ENCODE assay signal across 19 cellular contexts in the genomic region with DNA sequence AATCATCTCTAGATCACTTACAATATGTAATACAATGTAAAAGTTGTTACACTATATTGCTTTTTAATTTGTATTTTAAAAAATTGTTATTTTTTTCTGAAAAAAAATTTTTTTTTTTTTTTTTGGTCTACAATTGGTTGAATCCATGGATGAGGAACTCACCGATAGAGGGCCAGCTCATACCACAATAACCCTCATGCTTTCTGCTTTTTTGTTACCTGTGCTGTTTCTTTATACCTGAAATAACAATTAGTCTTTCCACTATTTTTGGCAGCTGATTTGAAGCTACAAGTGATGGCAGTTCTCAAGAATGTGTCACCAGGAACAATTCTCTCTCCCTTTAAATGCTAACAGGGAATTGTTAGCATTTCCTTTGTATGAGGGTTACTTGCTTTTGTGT. TPM values are rescaled to one million over a fixed set of nuclear protein-coding genes. Genes with fewer than 3 reads are reported as not detected.
DNase-seq lines count a peak whose midpoint lies in the region; ATAC-seq, FAIRE-seq and TF ChIP-seq lines count a peak whose summit lies in the region.
"Had no signal": no experiment of that assay in that cellular context is flagged by ENCODE, and none has a peak within 500 bp of the region (broad histone marks: within the 10 kb centered on the region; RNA-seq: fewer than 3 reads in every experiment).

No MANE protein-coding gene starts in this region.

- WGBS in H9 (ENCODE audit: extremely low coverage, insufficient read length, low lambda C conversion rate), result no CpG with 5 or more reads among the region's 1 CpG
- WGBS in smooth muscle cell (ENCODE audit: low lambda C conversion rate), result 61% methylated on average over 1 of the region's 1 CpG

- no peak overlapping the region for H3T11ph ChIP-seq in H9 (ENCODE audit: low read length)

- intact Hi-C loops in lower lobe of right lung (cut with DNase I), result no loop called here

- H4K8ac ChIP-seq in H9 (replicated peaks; ENCODE audit: insufficient read length, low read depth, low read length), result no peak overlapping the region

- H3K4ac ChIP-seq in H9 (ENCODE audit: low read depth, low read length), result no peak overlapping the region

- H3K14ac ChIP-seq in H9 (ENCODE audit: insufficient read depth, low read length), result no peak overlapping the region

- ATAC-seq in foreskin keratinocyte, result no peak
- ATAC-seq in lower lobe of right lung, result no peak
- ATAC-seq: naive thymus-derived CD4-positive, alpha-beta T cell had no signal

- H4K91ac ChIP-seq in H9 (ENCODE audit: insufficient read length, low read depth, low read length), result no peak overlapping the region

- no peak overlapping the region for H3K56ac ChIP-seq in H9 (ENCODE audit: insufficient read length, low read depth, low read length)

- H3K36me3 ChIP-seq in smooth muscle cell (ENCODE audit: low read depth), result no peaks in the 10 kb centered on the region
- no peaks in the 10 kb centered on the region for H3K36me3 ChIP-seq in lower lobe of right lung
- H3K36me3 ChIP-seq: suprapubic skin had no signal

- H2BK15ac ChIP-seq in H9 (ENCODE audit: low read depth, low read length), result no peak overlapping the region

- H2BK5ac ChIP-seq in H9 (ENCODE audit: insufficient read length, low read length), result no peak overlapping the region

- no peak overlapping the region for H3K4me3 Mint-ChIP-seq in H9
- H3K4me3 Mint-ChIP-seq: activated naive CD8-positive, alpha-beta T cell; brain; immature natural killer cell had no signal

- TF ChIP-seq CTCF in H9 (conservative IDR thresholded peaks at IDR 0.05), result peak; percentile 57; the same call in 2 of the 3 replicates
- peak; percentile 30 for TF ChIP-seq CTCF in foreskin keratinocyte (conservative IDR thresholded peaks at IDR 0.05)
- peak; percentile 18 for TF ChIP-seq CTCF in smooth muscle cell (IDR thresholded peaks at IDR 0.05; ENCODE audit: borderline replicate concordance, insufficient read depth, poor library complexity, severe bottlenecking)
- TF ChIP-seq CTCF in lower lobe of right lung (IDR thresholded peaks at IDR 0.05), result no peak

- DNase-seq in H9 (no peak), foreskin keratinocyte (no peak), smooth muscle cell (lab: John Stamatoyannopoulos, UW; ENCODE audit: unreplicated experiment) (no peak), lower lobe of right lung (no peak), SIG-M5 (lab: John Stamatoyannopoulos, UW) (no peak), NK-92 (lab: John Stamatoyannopoulos, UW; ENCODE audit: unreplicated experiment) (no peak), glomerular visceral epithelial cell (ENCODE audit: extremely low spot score) (no peak)
- DNase-seq: activated CD8-positive, alpha-beta memory T cell treated with anti-CD3 and anti-CD28 coated beads for 24 hours; erythroblast; immature natural killer cell; naive thymus-derived CD4-positive, alpha-beta T cell; NCI-H187 treated with DMSO at 0.1 percent for 48 hours; NCI-H446 treated with DMSO at 0.1 percent for 48 hours; SHP77 treated with DMSO at 0.1 percent for 48 hours had no signal

- H2AFZ ChIP-seq in H9 (ENCODE audit: low read length) (no peak overlapping the region), smooth muscle cell (ENCODE audit: low read depth) (no peak overlapping the region)

- H3K27ac Mint-ChIP-seq in H9, result no peak overlapping the region
- H3K27ac Mint-ChIP-seq: activated naive CD8-positive, alpha-beta T cell; brain; immature natural killer cell; naive thymus-derived CD4-positive, alpha-beta T cell had no signal

- H3K4me1 ChIP-seq in H9 (ENCODE audit: insufficient read depth, low read length), result peaks cover 7% of the 10 kb centered on the region
- peaks cover 17% of the 10 kb centered on the region for H3K4me1 ChIP-seq in foreskin keratinocyte
- no peaks in the 10 kb centered on the region for H3K4me1 ChIP-seq in smooth muscle cell (ENCODE audit: low read depth)
- peaks cover 30% of the 10 kb centered on the region for H3K4me1 ChIP-seq in lower lobe of right lung

- H2AK5ac ChIP-seq in H9 (ENCODE audit: insufficient read length, low read length), result no peak overlapping the region

- H3K4me3 ChIP-seq in smooth muscle cell, result no peak overlapping the region
- H3K4me3 ChIP-seq in lower lobe of right lung, result no peak overlapping the region
- H3K4me3 ChIP-seq: lung, suprapubic skin had no signal

- no peaks in the 10 kb centered on the region for H3F3A ChIP-seq in smooth muscle cell (ENCODE audit: low read depth)

- no peaks in the 10 kb centered on the region for H3K27me3 ChIP-seq in H9 (ENCODE audit: insufficient read depth, low read length)
- H3K27me3 ChIP-seq in foreskin keratinocyte, result no peaks in the 10 kb centered on the region
- H3K27me3 ChIP-seq in smooth muscle cell (ENCODE audit: low read depth), result no peaks in the 10 kb centered on the region
- H3K27me3 ChIP-seq in lower lobe of right lung (ENCODE audit: low read depth), result no peaks in the 10 kb centered on the region
- H3K27me3 ChIP-seq: suprapubic skin had no signal

- H3K27ac ChIP-seq in H9 (ENCODE audit: insufficient read length, low read depth, low read length), result no peak overlapping the region
- no peak overlapping the region for H3K27ac ChIP-seq in foreskin keratinocyte
- H3K27ac ChIP-seq in smooth muscle cell (ENCODE audit: low read depth), result no peak overlapping the region
- no peak overlapping the region for H3K27ac ChIP-seq in lower lobe of right lung
- H3K27ac ChIP-seq: suprapubic skin had no signal

- H3K9ac ChIP-seq in H9 (ENCODE audit: extremely low read depth, insufficient read length, low read length), result no peak overlapping the region
- H3K9ac ChIP-seq in smooth muscle cell (ENCODE audit: low read depth), result no peak overlapping the region

- H3K79me2 ChIP-seq in H9 (ENCODE audit: insufficient read depth, low read length) (peaks cover 27% of the 10 kb centered on the region; the same call in 1 of the 2 replicates), smooth muscle cell (ENCODE audit: low read depth) (peaks cover 99% of the 10 kb centered on the region)

- H4K5ac ChIP-seq in H9 (ENCODE audit: insufficient read length, low read depth, low read length), result no peak overlapping the region

- H3K23ac ChIP-seq in H9 (ENCODE audit: insufficient read length, low read depth, low read length), result no peak overlapping the region

- no peak overlapping the region for H2BK20ac ChIP-seq in H9 (ENCODE audit: low read depth, low read length, poor library complexity, severe bottlenecking)

- FAIRE-seq in TTC549 (lab: Jason Lieb, UNC), result peak; percentile 69

- H3K23me2 ChIP-seq in H9 (ENCODE audit: insufficient read length, low read depth, low read length, poor library complexity, severe bottlenecking), result no peaks in the 10 kb centered on the region

- H3K27me3 Mint-ChIP-seq in H9 (ENCODE audit: low read depth), result no peaks in the 10 kb centered on the region
- H3K27me3 Mint-ChIP-seq: activated naive CD8-positive, alpha-beta T cell; brain; naive thymus-derived CD4-positive, alpha-beta T cell had no signal

- H3K18ac ChIP-seq in H9 (ENCODE audit: insufficient read length, low read depth, low read length), result no peak overlapping the region

- H2BK120ac ChIP-seq in H9 (ENCODE audit: low read depth, low read length, poor library complexity, severe bottlenecking), result no peak overlapping the region

- H3K4me1 Mint-ChIP-seq in H9, result peaks cover 41 to 49% of the 10 kb centered on the region in 2 experiments

- H3K36me3 Mint-ChIP-seq in H9 (ENCODE audit: insufficient read depth in 1 of 3, low read depth in 3 of 3), result peaks cover 0 to 5% (median 4%) of the 10 kb centered on the region in 3 experiments; a peak in 4 of 7 replicates
- H3K36me3 Mint-ChIP-seq: immature natural killer cell had no signal

- H4K20me1 ChIP-seq in H9 (ENCODE audit: control insufficient read depth, insufficient read depth, insufficient read length) (no peaks in the 10 kb centered on the region), smooth muscle cell (ENCODE audit: low read depth) (peaks cover 98% of the 10 kb centered on the region)

- no peaks in the 10 kb centered on the region for H3K9me3 Mint-ChIP-seq in H9
- H3K9me3 Mint-ChIP-seq: brain; immature natural killer cell; naive thymus-derived CD4-positive, alpha-beta T cell had no signal

- peaks cover 3% of the 10 kb centered on the region for H3K79me1 ChIP-seq in H9 (ENCODE audit: insufficient read depth, low read depth, low read length, poor library complexity, severe bottlenecking)

- H2BK12ac ChIP-seq in H9 (ENCODE audit: insufficient read length, low read depth, low read length), result no peak overlapping the region

- H3K9me3 ChIP-seq in H9 (ENCODE audit: control insufficient read depth, low read depth, low read length) (no peaks in the 10 kb centered on the region), smooth muscle cell (replicated peaks; ENCODE audit: low read depth) (no peaks in the 10 kb centered on the region), lower lobe of right lung (no peaks in the 10 kb centered on the region)
- H3K9me3 ChIP-seq: suprapubic skin had no signal

- H3K4me2 ChIP-seq in H9 (ENCODE audit: insufficient read depth, insufficient read length, low read length) (peak overlapping the region; percentile 20), smooth muscle cell (no peak overlapping the region)

RNA-seq across cellular contexts. Expression of gene SMG7, which starts 12.0 kb away (rescaled TPM):
- total RNA-seq in H9 (2021), result 77.0 and 80.6 TPM in 2 replicates
- 41.4 and 46.2 TPM in 2 replicates for total RNA-seq in foreskin keratinocyte
- polyA plus RNA-seq in foreskin keratinocyte, result 11.9 and 14.2 TPM in 2 replicates
- 30.3 and 40.4 TPM in 2 replicates for total RNA-seq in smooth muscle cell
- 18.3 and 21.3 TPM in 2 replicates for polyA plus RNA-seq in smooth muscle cell
- 58.9 TPM for total RNA-seq in lower lobe of right lung
